ENCODE assay signal across 1 cellular context in genomic region chr2:189762551-189763298, GRCh38.
TF ChIP-seq lines count a peak whose summit lies in the region.

OSGEPL1 (minus strand) TSS chr2:189762792; CDS start chr2:189761640, 1,152 bp downstream.

TF ChIP-seq in H1, 55 proteins besides CTCF, POLR2A, EP300 and RAD21 (continued from another document):
- TF ChIP-seq POLR2AphosphoS5 (IDR thresholded peaks at IDR 0.05; ENCODE audit: low read depth, low read length): peak; percentile 82
- TF ChIP-seq SP1 (IDR thresholded peaks at IDR 0.05; ENCODE audit: low read depth, low read length): 0 out of 2 replicates have a peak, but pooled peaks have one; percentile 49
- no peak for TF ChIP-seq RXRA (IDR thresholded peaks at IDR 0.05; ENCODE audit: insufficient read depth, low read depth, low read length)
- peak; percentile 76 for TF ChIP-seq PHF8 (conservative IDR thresholded peaks at IDR 0.05; ENCODE audit: low read depth, low read length)
- no peak for TF ChIP-seq GTF2F1 (IDR thresholded peaks at IDR 0.05; ENCODE audit: borderline replicate concordance, low read depth, low read length)
- no peak for TF ChIP-seq FOSL1 (IDR thresholded peaks at IDR 0.05; ENCODE audit: insufficient read depth, low read depth, low read length)
- no peak for TF ChIP-seq CHD2 (IDR thresholded peaks at IDR 0.05; ENCODE audit: low read length)
- peak; percentile 85 for TF ChIP-seq MAX (IDR thresholded peaks at IDR 0.05)
- TF ChIP-seq SIRT6 (IDR thresholded peaks at IDR 0.05; ENCODE audit: low read length): no peak
- TF ChIP-seq HDAC2 (IDR thresholded peaks at IDR 0.05; ENCODE audit: borderline replicate concordance in 1 of 2, low read depth in 2 of 2, low read length in 2 of 2): no peak
- no peak for TF ChIP-seq CBX5 (IDR thresholded peaks at IDR 0.05; ENCODE audit: low read depth, low read length)
- peak; percentile 80 for TF ChIP-seq USF2 (IDR thresholded peaks at IDR 0.05; ENCODE audit: low read length)
- TF ChIP-seq ASH2L (IDR thresholded peaks at IDR 0.05; ENCODE audit: low read length): peak; percentile 66
- no peak for TF ChIP-seq RFX5 (IDR thresholded peaks at IDR 0.05; ENCODE audit: borderline replicate concordance, low read depth, low read length)
- TF ChIP-seq MAFK (IDR thresholded peaks at IDR 0.05; ENCODE audit: low read depth, low read length): no peak
- TF ChIP-seq BACH1 (IDR thresholded peaks at IDR 0.05; ENCODE audit: low read length): no peak
- TF ChIP-seq TAF7 (optimal IDR thresholded peaks at IDR 0.05; ENCODE audit: borderline replicate concordance, low read depth, low read length): peak; percentile 47
- TF ChIP-seq YY1 (IDR thresholded peaks at IDR 0.05; ENCODE audit: low read depth, low read length): no peak
- TF ChIP-seq HDAC6 (IDR thresholded peaks at IDR 0.05; ENCODE audit: low read depth, low read length): no peak
- peak; percentile 52; the same call in 1 of the 2 replicates for TF ChIP-seq E2F6 (IDR thresholded peaks at IDR 0.05)
- TF ChIP-seq JUND (IDR thresholded peaks at IDR 0.05; ENCODE audit: low read length): peak; percentile 81
- peak; percentile 93 for TF ChIP-seq CREB1 (IDR thresholded peaks at IDR 0.05)
- 0 out of 2 replicates have a peak, but pooled peaks have one; percentile 31 for TF ChIP-seq TCF12 (IDR thresholded peaks at IDR 0.05; ENCODE audit: low read depth, low read length)
- no peak; the same call in 1 of the 2 replicates for TF ChIP-seq SRF (IDR thresholded peaks at IDR 0.05; ENCODE audit: low read depth, low read length)
- TF ChIP-seq NANOG (IDR thresholded peaks at IDR 0.05; ENCODE audit: insufficient read depth, low read depth, low read length, poor library complexity, severe bottlenecking): no peak
- 0 out of 2 replicates have a peak, but pooled peaks have one; percentile 19 for TF ChIP-seq CEBPB (IDR thresholded peaks at IDR 0.05; ENCODE audit: low read depth, low read length)
- TF ChIP-seq SIX5 (IDR thresholded peaks at IDR 0.05; ENCODE audit: low read depth, low read length): no peak
- TF ChIP-seq SIN3A (conservative IDR thresholded peaks at IDR 0.05 in 1 of 2, IDR thresholded peaks at IDR 0.05 in 1 of 2; ENCODE audit: low read depth in 1 of 2, low read length in 2 of 2): peak in 1 of 2 experiments; percentile 80; a peak in 2 of 4 replicates
- TF ChIP-seq JUN (IDR thresholded peaks at IDR 0.05; ENCODE audit: low read depth, low read length): no peak
- TF ChIP-seq CTBP2 (IDR thresholded peaks at IDR 0.05; ENCODE audit: borderline replicate concordance, insufficient read depth, insufficient read length, low read length): no peak
- no peak for TF ChIP-seq EZH2 (IDR thresholded peaks at IDR 0.05; ENCODE audit: low read depth, low read length, severe bottlenecking)
- TF ChIP-seq RNF2 (IDR thresholded peaks at IDR 0.05; ENCODE audit: borderline replicate concordance, low read depth, low read length, missing control alignments, poor library complexity, severe bottlenecking): no peak
- TF ChIP-seq SAP30 (IDR thresholded peaks at IDR 0.05; ENCODE audit: insufficient read depth, insufficient replicate concordance, low read length): peak; percentile 6
- TF ChIP-seq CBX8 (IDR thresholded peaks at IDR 0.05; ENCODE audit: borderline replicate concordance, low read depth, low read length): no peak
- TF ChIP-seq GABPA (IDR thresholded peaks at IDR 0.05; ENCODE audit: borderline replicate concordance, insufficient read depth, low read length): peak; percentile 89; the same call in 1 of the 2 replicates
- 0 out of 2 replicates have a peak, but pooled peaks have one; percentile 44 for TF ChIP-seq ATF3 (IDR thresholded peaks at IDR 0.05; ENCODE audit: insufficient read depth, low read depth, low read length)
- TF ChIP-seq KDM1A (IDR thresholded peaks at IDR 0.05; ENCODE audit: borderline replicate concordance, low read length): no peak
- no peak for TF ChIP-seq BCL11A (IDR thresholded peaks at IDR 0.05; ENCODE audit: low read depth in 2 of 2, low read length in 2 of 2)
- TF ChIP-seq SP4 (IDR thresholded peaks at IDR 0.05; ENCODE audit: low read length): no peak; the same call in 1 of the 2 replicates
- peak; percentile 82 for TF ChIP-seq TAF1 (IDR thresholded peaks at IDR 0.05; ENCODE audit: low read depth, low read length)
- TF ChIP-seq EGR1 (IDR thresholded peaks at IDR 0.05; ENCODE audit: borderline replicate concordance, low read depth, low read length): no peak
- TF ChIP-seq TEAD4 (IDR thresholded peaks at IDR 0.05; ENCODE audit: low read depth, low read length): no peak
- TF ChIP-seq SUZ12 (IDR thresholded peaks at IDR 0.05; ENCODE audit: low read length): no peak
- no peak for TF ChIP-seq ZNF274 (IDR thresholded peaks at IDR 0.05; ENCODE audit: borderline replicate concordance, extremely low read depth, low read length)
- TF ChIP-seq KDM4A (IDR thresholded peaks at IDR 0.05; ENCODE audit: low read depth, low read length, severe bottlenecking): peak; percentile 34
- peak; percentile 91 for TF ChIP-seq ATF2 (IDR thresholded peaks at IDR 0.05; ENCODE audit: low read length)
- TF ChIP-seq KDM5A (IDR thresholded peaks at IDR 0.05; ENCODE audit: low read length): peak; percentile 69
- TF ChIP-seq BRCA1 (IDR thresholded peaks at IDR 0.05; ENCODE audit: low read depth, low read length): no peak
- no peak for TF ChIP-seq CHD1 (IDR thresholded peaks at IDR 0.05; ENCODE audit: low read depth, low read length)
- TF ChIP-seq CHD7 (IDR thresholded peaks at IDR 0.05; ENCODE audit: insufficient replicate concordance, low read length): peak; percentile 26
TF ChIP-seq in H1: peak in this region for 24.
